ENCODE assay signal across 8 cellular contexts in genomic region chr9:128684325-128685021, GRCh38. TPM values are rescaled to one million over a fixed set of nuclear protein-coding genes. Genes with fewer than 3 reads are reported as not detected.
DNase-seq lines count a peak whose midpoint lies in the region; ATAC-seq and TF ChIP-seq lines count a peak whose summit lies in the region.

No MANE protein-coding gene starts in this region.

- peaks cover 5% of the 10 kb centered on the region for H3K36me3 ChIP-seq in endodermal cell (ENCODE audit: control insufficient read depth, insufficient read depth, low read length)

- H3K27ac ChIP-seq in endodermal cell (ENCODE audit: low read depth, low read length) = peak overlapping the region; percentile 64

- 0 to 1% methylated on average over 11 to 14 of the region's 14 CpGs for WGBS in endodermal cell (ENCODE audit: insufficient coverage in 1 of 2, insufficient read length in 1 of 2), 2 experiments

- peak overlapping the region; percentile 98 for H3K27ac Mint-ChIP-seq in endodermal cell

- H3K27me3 ChIP-seq in endodermal cell (ENCODE audit: control insufficient read depth, insufficient read depth, low read length, poor library complexity, severe bottlenecking) = no peaks in the 10 kb centered on the region

- ATAC-seq in HG02642 (IDR thresholded peaks at IDR 0.05; ENCODE audit: poor library complexity, unreplicated experiment) = peak; percentile 30

- H3K4me1 ChIP-seq in endodermal cell (ENCODE audit: control insufficient read depth, insufficient read depth, low read length) = peaks cover 11% of the 10 kb centered on the region

- DNase-seq in ELR (ENCODE audit: low read depth) (peak; percentile 94), NCI-H774 (lab: John Stamatoyannopoulos, UW) (peak; percentile 78), endodermal cell (peak; percentile 94), midbrain (lab: John Stamatoyannopoulos, UW) (peak; percentile 29), NCI-H1092 treated with DMSO at 0.1 percent for 48 hours (lab: John Stamatoyannopoulos, UW) (no peak)
- DNase-seq in activated CD8-positive, alpha-beta memory T cell treated with anti-CD3 and anti-CD28 coated beads for 1 hour (ENCODE audit: extremely low read depth in 1 of 2, low read depth in 1 of 2) = peak; percentile 31 to 55
- peak; percentile 37 to 55 for DNase-seq in stimulated activated CD8-positive, alpha-beta memory T cell treated with anti-CD3 and anti-CD28 coated beads, Interleukin-7, amount 100 ng/mL, for 1 hour (ENCODE audit: low read depth in 2 of 2)

- H3K36me3 Mint-ChIP-seq in endodermal cell (ENCODE audit: low read depth) = peaks cover 18% of the 10 kb centered on the region

- peak overlapping the region; percentile 95 for H3K4me3 Mint-ChIP-seq in endodermal cell

- H3K9ac ChIP-seq in endodermal cell (ENCODE audit: extremely low read depth, low read length, poor library complexity, severe bottlenecking) = peak overlapping the region; percentile 93

- no peak for TF ChIP-seq CTCF in endodermal cell (conservative IDR thresholded peaks at IDR 0.05)

- H3K4me1 Mint-ChIP-seq in endodermal cell = peaks cover 40% of the 10 kb centered on the region

- H3K9me3 Mint-ChIP-seq in endodermal cell = peaks cover 6% of the 10 kb centered on the region

- no peaks in the 10 kb centered on the region for H3K27me3 Mint-ChIP-seq in endodermal cell (ENCODE audit: insufficient read depth)

- H3K4me3 ChIP-seq in endodermal cell (ENCODE audit: low read length) = peak overlapping the region; percentile 95

- no peaks in the 10 kb centered on the region for H3K9me3 ChIP-seq in endodermal cell (ENCODE audit: control insufficient read depth, low read length)

RNA-seq across cellular contexts. Expression of gene SET, which starts 4.5 kb away (rescaled TPM):
- 100 to 1,000 TPM; 762 to 795 TPM for total RNA-seq in endodermal cell
- polyA plus RNA-seq in endodermal cell (2013, experiment 1 of 2) = 715 TPM
- 707 TPM for polyA plus RNA-seq in endodermal cell (2013, experiment 2 of 2)

RNA-seq across cellular contexts. Expression of gene PKN3, which starts 17.8 kb away (rescaled TPM):
- 10 to 100 TPM; 26.0 to 27.2 TPM for total RNA-seq in endodermal cell
- 17.5 TPM for polyA plus RNA-seq in endodermal cell (2013, experiment 1 of 2)
- polyA plus RNA-seq in endodermal cell (2013, experiment 2 of 2) = 17.8 TPM

RNA-seq across cellular contexts. Expression of gene DYNC2I2, which starts 27.8 kb away (rescaled TPM):
- 100 to 1,000 TPM in 1 of 2 donors, 10 to 100 TPM in 1; 87.8 to 119 TPM for total RNA-seq in endodermal cell
- polyA plus RNA-seq in endodermal cell (2013, experiment 1 of 2) = 83.9 TPM
- 77.9 TPM for polyA plus RNA-seq in endodermal cell (2013, experiment 2 of 2)

RNA-seq across cellular contexts. Expression of gene ZDHHC12, which starts 39.5 kb away (rescaled TPM):
- 10 to 100 TPM; 50.5 to 59.6 TPM for total RNA-seq in endodermal cell
- 27.6 TPM for polyA plus RNA-seq in endodermal cell (2013, experiment 1 of 2)
- polyA plus RNA-seq in endodermal cell (2013, experiment 2 of 2) = 26.7 TPM
